ENCODE assay signal across 14 cellular contexts in the genomic region with DNA sequence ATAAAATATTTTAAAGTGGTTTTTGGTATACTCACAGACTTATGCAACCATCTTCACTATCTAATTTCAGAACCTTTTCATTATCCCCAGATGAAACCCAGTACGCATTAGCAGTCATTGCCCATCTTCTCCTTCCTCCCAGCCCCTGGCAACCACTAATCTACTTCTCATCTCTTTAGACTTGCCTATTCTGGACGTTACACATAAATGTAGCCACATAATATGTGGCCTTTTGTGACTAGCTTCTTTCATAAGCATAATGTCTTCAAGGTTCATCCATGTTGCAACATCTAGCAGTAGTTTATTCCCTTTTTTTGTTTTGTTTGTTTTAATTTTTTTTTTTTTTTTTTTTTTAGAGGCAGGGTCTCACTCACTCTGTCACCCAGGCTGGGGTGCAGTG.
"Had no signal": no experiment of that assay in that cellular context is flagged by ENCODE, and none has a peak within 500 bp of the region (broad histone marks: within the 10 kb centered on the region; RNA-seq: fewer than 3 reads in every experiment).

No MANE protein-coding gene starts in this region.

- H3K27ac Mint-ChIP-seq: naive thymus-derived CD8-positive, alpha-beta T cell had no signal

- H3K4me3 Mint-ChIP-seq: naive thymus-derived CD8-positive, alpha-beta T cell had no signal

- ATAC-seq: gastroesophageal sphincter; left lobe of liver; mucosa of descending colon; naive thymus-derived CD8-positive, alpha-beta T cell; sciatic nerve had no signal

- DNase-seq: effector CD8-positive, alpha-beta T cell; glutamatergic neuron; islet precursor cell; mucosa of descending colon; naive thymus-derived CD8-positive, alpha-beta T cell; posterior cingulate gyrus; stimulated activated CD4-positive, alpha-beta T cell treated with anti-CD3 and anti-CD28 coated beads, Interleukin-2, amount 100 ng/mL, for 24 hours; stimulated activated naive CD4-positive, alpha-beta T cell; stomach; substantia nigra; transverse colon had no signal

- H3K27me3 Mint-ChIP-seq: naive thymus-derived CD8-positive, alpha-beta T cell had no signal

- H3K9me3 Mint-ChIP-seq: naive thymus-derived CD8-positive, alpha-beta T cell had no signal
